13 cellular contexts compared by ENCODE assay signal in the genomic region with DNA sequence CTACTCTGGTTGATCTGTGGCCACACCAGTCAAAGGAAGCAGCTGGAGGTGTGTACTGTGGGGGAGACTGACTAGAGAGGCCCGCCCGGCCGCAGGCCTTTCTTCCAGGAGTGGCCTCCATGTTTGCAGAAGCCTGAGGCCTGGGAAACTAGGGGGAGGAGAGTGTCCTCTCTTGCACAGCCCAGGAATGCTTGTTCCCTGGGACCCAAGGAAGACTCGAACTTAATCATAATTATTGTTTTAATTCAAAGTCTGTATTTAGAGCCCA. TPM values are rescaled to one million over a fixed set of nuclear protein-coding genes. Genes with fewer than 3 reads are reported as not detected.
"Had no signal": no experiment of that assay in that cellular context is flagged by ENCODE, and none has a peak within 500 bp of the region (broad histone marks: within the 10 kb centered on the region; RNA-seq: fewer than 3 reads in every experiment).

No MANE protein-coding gene starts in this region.

- ATAC-seq: left colon had no signal

- H3K36me3 ChIP-seq: transverse colon, vagina had no signal

- H3K27ac ChIP-seq: transverse colon, vagina had no signal

- DNase-seq: activated CD4-positive, alpha-beta T cell treated with anti-CD3 and anti-CD28 coated beads, Interleukin-2, amount 50 U/mL, for 48 hours; dermis blood vessel endothelial cell; left colon; midbrain; occipital lobe; retina; transverse colon had no signal

- H3K4me3 ChIP-seq: transverse colon, vagina had no signal

- H3K27me3 ChIP-seq: transverse colon, vagina had no signal

- H3K4me1 ChIP-seq: vagina had no signal

- H3K9me3 ChIP-seq: transverse colon, vagina had no signal

RNA-seq across cellular contexts. Expression of a gene that starts 23.1 kb away (rescaled TPM):
- total RNA-seq: activated T-helper 1 cell treated with anti-CD3 and anti-CD28 coated beads, Interleukin-12 subunit alpha, Interleukin-12 subunit beta, Interleukin-2, Interleukin-4 antibody, amounts not matched to agents 30 ng/mL and 10 ng/mL and 1 ng/mL, durations not matched to agents 14 hours and 24 hours and 36 hours; bronchial epithelial cell; dermis blood vessel endothelial cell; glomerular endothelial cell; lung microvascular endothelial cell; occipital lobe; T-helper 2 cell treated with Interferon-gamma antibody and Interleukin-4, amounts not matched to agents 100 ng/mL and 5 ng/mL, for 36 hours; vagina had no signal

RNA-seq across cellular contexts. Expression of a gene that starts 43.7 kb away (rescaled TPM):
- total RNA-seq: activated T-helper 1 cell treated with anti-CD3 and anti-CD28 coated beads, Interleukin-12 subunit alpha, Interleukin-12 subunit beta, Interleukin-2, Interleukin-4 antibody, amounts not matched to agents 30 ng/mL and 10 ng/mL and 1 ng/mL, durations not matched to agents 14 hours and 24 hours and 36 hours; dermis blood vessel endothelial cell; glomerular endothelial cell; lung microvascular endothelial cell; occipital lobe; T-helper 2 cell treated with Interferon-gamma antibody and Interleukin-4, amounts not matched to agents 100 ng/mL and 5 ng/mL, for 36 hours; vagina had no signal
